ENCODE assay signal across 1 cellular context in genomic region chrX:44908838-44909237, GRCh38.
TF ChIP-seq lines count a peak whose summit lies in the region.

No MANE protein-coding gene starts in this region.

TF ChIP-seq in HEK293, 187 proteins besides CTCF, POLR2A, EP300 and RAD21 (continued from another document):
- TF ChIP-seq TSHZ1 (tag by site-specific recombination; IDR thresholded peaks at IDR 0.05; ENCODE audit: borderline replicate concordance): no peak
